ENCODE assay signal across 8 cellular contexts in genomic region chr5:34008721-34009120, GRCh38. TPM values are rescaled to one million over a fixed set of nuclear protein-coding genes. Genes with fewer than 3 reads are reported as not detected.
DNase-seq lines count a peak whose midpoint lies in the region; ATAC-seq, FAIRE-seq and TF ChIP-seq lines count a peak whose summit lies in the region.

No MANE protein-coding gene starts in this region.

- H2BK15ac ChIP-seq in IMR-90 (ENCODE audit: low read depth, low read length) (no peak overlapping the region), mesendoderm (replicated peaks; ENCODE audit: low read depth) (no peak overlapping the region)

- no peaks in the 10 kb centered on the region for H3K79me2 ChIP-seq in mesendoderm (ENCODE audit: control insufficient read depth, insufficient read depth, low read length)

- peak; percentile 8 to 29 for DNase-seq in AML-193 (lab: John Stamatoyannopoulos, UW)
- no peak for DNase-seq in IMR-90
- DNase-seq in astrocyte of the cerebellum (ENCODE audit: low read depth), result no peak
- no peak for DNase-seq in mesendoderm
- no peak for DNase-seq in GM20000 (ENCODE audit: low spot score)
- DNase-seq in HTR-8/SVneo (ENCODE audit: insufficient read length, low spot score), result no peak
- DNase-seq in activated gamma-delta T cell treated with Interleukin-2 at 50 U/mL for 16 hours, result no peak

- H3K9ac ChIP-seq in IMR-90 (ENCODE audit: low read depth, low read length) (peak overlapping the region; percentile 85; the same call in 1 of the 2 replicates), mesendoderm (ENCODE audit: low read length) (peak overlapping the region; percentile 86)

- POLR2A ChIA-PET in IMR-90 (lab: Charles Lee; ENCODE audit: unreplicated experiment), result no interaction called here

- BruUV-seq in IMR-90 (replicated peaks; lab: Mats Ljungman, UMichigan), result no TSS peak

- peak overlapping the region; percentile 51; the same call in 1 of the 2 replicates for H3K4me3 ChIP-seq in IMR-90 (ENCODE audit: insufficient read depth, low read depth, low read length)
- peak overlapping the region; percentile 65 for H3K4me3 ChIP-seq in astrocyte of the cerebellum (ENCODE audit: low read depth, low read length)
- H3K4me3 ChIP-seq in mesendoderm (ENCODE audit: low read length), result no peak overlapping the region

- H3K9me1 ChIP-seq in IMR-90 (ENCODE audit: insufficient read depth, low read length), result peaks cover 3% of the 10 kb centered on the region; the same call in 1 of the 2 replicates

- peaks cover 4% of the 10 kb centered on the region for H3K4me1 ChIP-seq in IMR-90 (ENCODE audit: control insufficient read depth, insufficient read depth, low read length)
- peaks cover 6% of the 10 kb centered on the region for H3K4me1 ChIP-seq in mesendoderm (ENCODE audit: control insufficient read depth, low read depth, low read length)

- CTCF ChIA-PET in IMR-90 (lab: Yijun Ruan, JAX), result interaction anchor here (0.6 to 1.5 kb wide), 2 partner anchors 19 to 1150 kb away, joined by 3 to 7 read pairs; no protein-coding TSS in a partner anchor

- no peak overlapping the region for H2AK5ac ChIP-seq in IMR-90 (ENCODE audit: low read depth, low read length)
- no peak overlapping the region for H2AK5ac ChIP-seq in mesendoderm (ENCODE audit: low read length)

- H3K56ac ChIP-seq in IMR-90 (ENCODE audit: extremely low read depth, insufficient read depth, low read length) (peak overlapping the region; percentile 85; the same call in 1 of the 2 replicates), mesendoderm (ENCODE audit: low read length) (no peak overlapping the region)

- no peaks in the 10 kb centered on the region for H3K27me3 ChIP-seq in IMR-90 (ENCODE audit: control insufficient read depth, insufficient read depth, low read length)
- no peaks in the 10 kb centered on the region for H3K27me3 ChIP-seq in mesendoderm (ENCODE audit: insufficient read depth, low read length, poor library complexity)

- no peak overlapping the region for H2AFZ ChIP-seq in IMR-90 (replicated peaks; ENCODE audit: low read length, poor library complexity)

- peak overlapping the region; percentile 71; the same call in 1 of the 2 replicates for H3K23ac ChIP-seq in IMR-90 (ENCODE audit: low read depth, low read length)
- no peak overlapping the region for H3K23ac ChIP-seq in mesendoderm (ENCODE audit: low read length)

- H3K79me1 ChIP-seq in IMR-90 (ENCODE audit: low read depth in 1 of 2, low read length in 2 of 2) (peaks cover 12 to 16% of the 10 kb centered on the region in 2 experiments; a peak in 3 of 4 replicates), mesendoderm (ENCODE audit: low read length) (no peaks in the 10 kb centered on the region)

- no peak for TF ChIP-seq RAD21 in IMR-90 (IDR thresholded peaks at IDR 0.05; ENCODE audit: low read length)

- H2BK120ac ChIP-seq in IMR-90 (ENCODE audit: low read depth, low read length) (no peak overlapping the region), mesendoderm (ENCODE audit: low read depth, low read length) (no peak overlapping the region)

- peak overlapping the region; percentile 93 for H2BK5ac ChIP-seq in IMR-90 (ENCODE audit: low read depth, low read length, poor library complexity, severe bottlenecking)
- no peak overlapping the region for H2BK5ac ChIP-seq in mesendoderm (ENCODE audit: low read length)

- H3K14ac ChIP-seq in IMR-90 (replicated peaks; ENCODE audit: low read depth, low read length), result no peak overlapping the region

- no peak for TF ChIP-seq CTCF in IMR-90 (conservative IDR thresholded peaks at IDR 0.05; ENCODE audit: low read depth, low read length)
- TF ChIP-seq CTCF in astrocyte of the cerebellum (IDR thresholded peaks at IDR 0.05; ENCODE audit: low read depth, low read length, missing control alignments), result no peak
- TF ChIP-seq CTCF in GM20000 (IDR thresholded peaks at IDR 0.05; ENCODE audit: extremely low read depth, missing control alignments), result no peak

- dilution Hi-C loops in IMR-90 (cut with HindIII; ENCODE audit: low sequenced_read_pairs, unreplicated experiment), result no loop called here

- intact Hi-C loops in IMR-90 (cut with micrococcal nuclease), result no loop called here

- no peaks in the 10 kb centered on the region for H3K9me3 ChIP-seq in IMR-90 (ENCODE audit: control insufficient read depth, insufficient read depth, low read length)

- H4K91ac ChIP-seq in IMR-90 (ENCODE audit: insufficient read depth, low read depth, low read length), result no peak overlapping the region

- WGBS in IMR-90 (ENCODE audit: extremely low coverage in 2 of 2, insufficient read length in 1 of 2), 2 experiments, result no CpG with 5 or more reads among the region's 2 CpGs
- WGBS in mesendoderm (ENCODE audit: extremely low coverage, insufficient coverage, low lambda C conversion rate), result no CpG with 5 or more reads among the region's 2 CpGs

- H3K4ac ChIP-seq in IMR-90 (ENCODE audit: low read depth, low read length) (no peak overlapping the region), mesendoderm (ENCODE audit: low read depth, low read length) (no peak overlapping the region)

- no peak overlapping the region for H2AK9ac ChIP-seq in IMR-90 (replicated peaks; ENCODE audit: low read depth, low read length, poor library complexity)

- no peak for FAIRE-seq in HTR-8/SVneo (lab: Jason Lieb, UNC)

- H4K8ac ChIP-seq in IMR-90 (ENCODE audit: low read depth in 2 of 2, low read length in 2 of 2), result peak overlapping the region; percentile 88 to 93
- no peak overlapping the region for H4K8ac ChIP-seq in mesendoderm (ENCODE audit: low read depth, low read length)

- H3K27ac ChIP-seq in IMR-90 (ENCODE audit: insufficient read depth, low read length) (peak overlapping the region; percentile 30; the same call in 1 of the 2 replicates), mesendoderm (ENCODE audit: low read depth, low read length) (no peak overlapping the region)

- TF ChIP-seq POLR2A in IMR-90 (IDR thresholded peaks at IDR 0.05; ENCODE audit: low read depth, low read length), result no peak

- no peaks in the 10 kb centered on the region for H4K20me1 ChIP-seq in IMR-90 (ENCODE audit: insufficient read depth, low read length)

- H3K36me3 ChIP-seq in IMR-90 (ENCODE audit: control insufficient read depth, insufficient read depth, low read length) (peaks cover 2% of the 10 kb centered on the region; the same call in 1 of the 2 replicates), mesendoderm (ENCODE audit: control insufficient read depth, insufficient read depth, low read length) (no peaks in the 10 kb centered on the region)

- 0 out of 2 replicates have a peak overlapping the region, but pooled peaks have one; percentile 27 for H3K18ac ChIP-seq in IMR-90 (ENCODE audit: low read depth, low read length)
- no peak overlapping the region for H3K18ac ChIP-seq in mesendoderm (ENCODE audit: low read length)

- H4K5ac ChIP-seq in IMR-90 (ENCODE audit: low read depth, low read length) (no peak overlapping the region), mesendoderm (ENCODE audit: low read length) (no peak overlapping the region)

- ATAC-seq in IMR-90 (ENCODE audit: low read depth), result no peak
- ATAC-seq in GM18502 (IDR thresholded peaks at IDR 0.05; ENCODE audit: poor library complexity, unreplicated experiment), result no peak

- H3K4me2 ChIP-seq in IMR-90 (ENCODE audit: low read depth, low read length) (peak overlapping the region; percentile 74; the same call in 1 of the 2 replicates), mesendoderm (ENCODE audit: low read length) (no peak overlapping the region)

- no peak overlapping the region for H2BK20ac ChIP-seq in IMR-90 (ENCODE audit: low read depth, low read length)

- in situ Hi-C loops in IMR-90 (cut with MboI; ENCODE audit: low sequenced_read_pairs) (no loop called here), astrocyte of the cerebellum (cut with HindIII; ENCODE audit: low sequenced_read_pairs) (no loop called here)

TF ChIP-seq in IMR-90, 13 proteins besides CTCF, POLR2A, EP300 and RAD21:
- TF ChIP-seq USF2 (IDR thresholded peaks at IDR 0.05; ENCODE audit: low read depth, low read length) (no peak), MAFK (IDR thresholded peaks at IDR 0.05; ENCODE audit: low read depth, low read length) (no peak), MXI1 (IDR thresholded peaks at IDR 0.05; ENCODE audit: borderline replicate concordance, low read depth, low read length) (no peak), RFX5 (IDR thresholded peaks at IDR 0.05; ENCODE audit: low read depth, low read length) (no peak), MAZ (IDR thresholded peaks at IDR 0.05; ENCODE audit: borderline replicate concordance, low read depth, low read length) (no peak), NFE2L2 (IDR thresholded peaks at IDR 0.05; ENCODE audit: low read depth, low read length) (no peak), RCOR1 (IDR thresholded peaks at IDR 0.05; ENCODE audit: insufficient replicate concordance, low read length) (no peak)

RNA-seq across cellular contexts. Expression of gene AMACR, which starts 0.9 kb away (rescaled TPM):
- 10.0 and 12.9 TPM in 2 replicates for total RNA-seq in IMR-90 (2012; rRNA removed)
- polyA plus RNA-seq in IMR-90 (2012; rRNA removed), result 7.3 and 8.2 TPM in 2 replicates
- polyA plus RNA-seq in IMR-90 (2012; cell fraction: cytosol; rRNA removed), result 4.1 and 4.5 TPM in 2 replicates
- polyA plus RNA-seq in IMR-90 (2012; cell fraction: nucleus; rRNA removed; ENCODE audit: low replicate concordance), result 2.1 and 3.5 TPM in 2 replicates
- 7.1 TPM for polyA plus RNA-seq in mesendoderm (2013, experiment 1 of 2)
- 7.5 TPM for polyA plus RNA-seq in mesendoderm (2013, experiment 2 of 2)

RNA-seq across cellular contexts. Expression of gene SLC45A2, which starts 24.2 kb away (rescaled TPM):
- total RNA-seq in IMR-90 (2012; rRNA removed), result not detected in 2 replicates
- polyA plus RNA-seq in IMR-90 (2012; rRNA removed), result 0.07 TPM in 1 of 2 replicates, not detected in the other
- 0.02 TPM in 1 of 2 replicates, not detected in the other for polyA plus RNA-seq in IMR-90 (2012; cell fraction: cytosol; rRNA removed)
- polyA plus RNA-seq in IMR-90 (2012; cell fraction: nucleus; rRNA removed; ENCODE audit: low replicate concordance), result 0.06 and 0.09 TPM in 2 replicates
- 0.03 TPM for polyA plus RNA-seq in mesendoderm (2013, experiment 1 of 2)
- not detected for polyA plus RNA-seq in mesendoderm (2013, experiment 2 of 2)

RNA-seq across cellular contexts. Expression of gene C1QTNF3, which starts 34.3 kb away (rescaled TPM):
- 0.28 and 1.4 TPM in 2 replicates for total RNA-seq in IMR-90 (2012; rRNA removed)
- 0.76 and 1.0 TPM in 2 replicates for polyA plus RNA-seq in IMR-90 (2012; rRNA removed)
- 0.05 and 0.35 TPM in 2 replicates for polyA plus RNA-seq in IMR-90 (2012; cell fraction: cytosol; rRNA removed)
- polyA plus RNA-seq in IMR-90 (2012; cell fraction: nucleus; rRNA removed; ENCODE audit: low replicate concordance), result 1.6 and 7.9 TPM in 2 replicates
- polyA plus RNA-seq in mesendoderm (2013, experiment 1 of 2), result 0.29 TPM
- polyA plus RNA-seq in mesendoderm (2013, experiment 2 of 2), result 0.36 TPM

Comparison
In these comparisons a context has a peak if more than half of its experiments do, and no peak if none do; other contexts are left out.
1. DNase-seq: peak in AML-193 (2 of 2); none in IMR-90 (single experiment), astrocyte of the cerebellum (single experiment), mesendoderm (single experiment), GM20000 (single experiment), HTR-8/SVneo (single experiment) and activated gamma-delta T cell treated with Interleukin-2 at 50 U/mL for 16 hours (single experiment).